Comparison of ENCODE assay signal across 8 cellular contexts in the genomic region with DNA sequence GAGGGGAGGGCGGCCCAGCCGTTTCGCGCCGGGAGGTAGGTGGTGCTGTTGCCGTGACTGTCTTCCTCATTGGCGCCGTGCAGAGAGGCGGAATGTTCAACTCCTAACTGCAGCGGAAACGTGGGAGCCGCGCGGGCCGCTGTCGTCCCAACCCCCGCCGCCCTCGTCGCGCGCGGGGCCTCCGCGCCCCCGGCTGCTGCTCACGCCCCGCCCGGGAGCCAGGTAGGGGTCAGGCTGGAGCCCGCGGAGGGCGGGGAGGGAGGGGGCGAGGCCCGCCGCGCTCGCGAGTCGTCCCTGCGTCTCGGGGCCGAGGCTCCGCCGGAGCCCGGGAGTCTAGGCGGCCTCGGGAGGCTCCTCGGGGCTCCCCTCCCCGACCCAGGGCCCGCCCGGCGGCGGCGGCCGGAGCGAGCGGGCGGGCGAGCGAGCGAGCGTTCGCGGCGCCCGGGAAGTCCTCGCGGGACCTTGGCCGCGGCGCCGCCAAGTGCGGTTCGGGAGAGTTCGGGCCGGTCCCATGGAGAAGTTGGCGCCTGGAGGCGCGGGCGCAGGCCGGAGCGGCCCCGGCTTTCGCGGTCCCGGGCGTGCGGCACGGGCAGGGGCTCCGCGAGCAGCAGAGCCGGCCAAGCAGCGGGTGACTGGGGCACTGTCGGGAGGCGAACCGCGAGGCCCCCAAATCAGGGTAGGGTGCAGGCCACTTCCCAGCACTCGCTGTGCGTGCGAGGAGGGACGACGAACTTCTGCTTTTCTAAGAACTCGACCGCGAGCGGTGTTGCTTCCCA. TPM values are rescaled to one million over a fixed set of nuclear protein-coding genes. Genes with fewer than 3 reads are reported as not detected.
DNase-seq lines count a peak whose midpoint lies in the region; ATAC-seq and TF ChIP-seq lines count a peak whose summit lies in the region.

A gene (plus strand): TSS at position 66 of the 776 bp plus-strand sequence. CDS start 15,186 bp downstream, outside the sequence.

- peak; percentile 43 to 55 (median 49) for TF ChIP-seq POLR2A in body of pancreas (IDR thresholded peaks at IDR 0.05)
- peak; percentile 84 to 95 for TF ChIP-seq POLR2A in gastrocnemius medialis (IDR thresholded peaks at IDR 0.05)

- H3K27ac ChIP-seq in body of pancreas (peak within 1 kb of the TSS; percentile 84 to 91 (median 88)), gastrocnemius medialis (peak within 1 kb of the TSS; percentile 88 to 98 (median 96))

- H3K36me3 ChIP-seq in body of pancreas (replicated peaks in 1 of 2; ENCODE audit: insufficient read depth in 1 of 2, low read depth in 2 of 2) = no peaks in the 10 kb centered on the region
- no peaks in the 10 kb centered on the region for H3K36me3 ChIP-seq in gastrocnemius medialis

- H3K27me3 ChIP-seq in body of pancreas = no peaks in the 10 kb centered on the region
- no peaks in the 10 kb centered on the region for H3K27me3 ChIP-seq in gastrocnemius medialis

- H3K4me1 ChIP-seq in body of pancreas (peaks cover 17% of the 10 kb centered on the region), gastrocnemius medialis (peaks cover 54 to 67% of the 10 kb centered on the region in 2 donors)

- ATAC-seq in body of pancreas (peak; percentile 83), gastrocnemius medialis (peak; percentile 75 to 78)

- peak; percentile 86 for DNase-seq in DMS 273 (lab: John Stamatoyannopoulos, UW; ENCODE audit: unreplicated experiment)
- DNase-seq in DMS 273 treated with DMSO at 0.1 percent for 48 hours (lab: John Stamatoyannopoulos, UW) = no peak
- DNase-seq in HFF-Myc (ENCODE audit: extremely low read depth, low read depth) = no peak
- peak; percentile 80 for DNase-seq in MV-4-11 (lab: John Stamatoyannopoulos, UW)
- peak; percentile 31 for DNase-seq in T-helper 9 cell
- peak; percentile 70 to 76 (median 74) for DNase-seq in body of pancreas
- DNase-seq in gastrocnemius medialis = peak; percentile 75 to 82

- TF ChIP-seq CTCF in HFF-Myc (IDR thresholded peaks at IDR 0.05; ENCODE audit: low read depth, low read length, missing control alignments) (peak; percentile 20), body of pancreas (IDR thresholded peaks at IDR 0.05) (peak in 6 of 7 experiments; percentile 7 to 54 (median 30)), gastrocnemius medialis (IDR thresholded peaks at IDR 0.05 in 4 of 5, conservative IDR thresholded peaks at IDR 0.05 in 1 of 5) (peak; percentile 31 to 72 (median 63))

- peak within 1 kb of the TSS; percentile 65 for H3K4me3 ChIP-seq in HFF-Myc (replicated peaks; ENCODE audit: low read depth, low read length)
- H3K4me3 ChIP-seq in body of pancreas = peak within 1 kb of the TSS; percentile 18 to 56
- peak within 1 kb of the TSS; percentile 89 for H3K4me3 ChIP-seq in iPS-11a (ENCODE audit: low read depth, low read length)
- H3K4me3 ChIP-seq in gastrocnemius medialis = peak within 1 kb of the TSS; percentile 59 to 83 (median 80)

- H3K9me3 ChIP-seq in body of pancreas (no peaks in the 10 kb centered on the region), gastrocnemius medialis (no peaks in the 10 kb centered on the region)

- intact Hi-C loops in body of pancreas (cut with DNase I) = no loop called here
- intact Hi-C loops in gastrocnemius medialis (cut with DNase I; ENCODE audit: low total_unique reads) = loop anchor here (1.0 to 2.0 kb wide), 2 partner anchors 45 to 135 kb away; no protein-coding TSS in a partner anchor

- in situ Hi-C loops in gastrocnemius medialis (cut with MboI; ENCODE audit: low sequenced_read_pairs in 4 of 4) = loop anchor here in 2 of 4 donors (5.0 to 10.0 kb wide), 2 partner anchors 136 to 139 kb away; no protein-coding TSS in a partner anchor

- WGBS in body of pancreas, 2 donors = 0 to 1% methylated on average over 19 to 82 of the region's 106 CpGs

RNA-seq across cellular contexts. Expression of the gene that starts here (rescaled TPM):
- total RNA-seq in body of pancreas = 10 to 100 TPM; 11.5 to 18.7 TPM
- total RNA-seq in gastrocnemius medialis = 100 to 1,000 TPM; 225 to 517 (median 280) TPM

Comparison
In these comparisons a context has a peak if more than half of its experiments do, and no peak if none do; other contexts are left out.
1. RNA of the gene that starts here (total RNA-seq): 225 to 517 TPM in gastrocnemius medialis; 11.5 to 18.7 TPM in body of pancreas; every median in the first group is over 10 times any median in the second.
2. DNase-seq: peak in DMS 273 (single experiment), MV-4-11 (single experiment), T-helper 9 cell (single experiment), body of pancreas (4 of 4) and gastrocnemius medialis (2 of 2); none in DMS 273 treated with DMSO at 0.1 percent for 48 hours (single experiment) and HFF-Myc (single experiment).
3. H3K4me3 ChIP-seq: peak in every context shown above with its lines; median percentile 89 in iPS-11a; 80 in gastrocnemius medialis; 65 in HFF-Myc; 37 in body of pancreas.
4. Peak in every context shown above with its lines, with median percentiles within 50 percentile points of each other: CTCF ChIP-seq.